In genomic region chr11:64870176-64870892, GRCh38 we compare ENCODE assay signal across 1 cellular context.
TF ChIP-seq lines count a peak whose summit lies in the region.

No MANE protein-coding gene starts in this region.

TF ChIP-seq in K562, 482 proteins besides CTCF, POLR2A, EP300 and RAD21 (continued from another document):
- TF ChIP-seq ZNF41 (CRISPR knock-in tag; conservative IDR thresholded peaks at IDR 0.05) (no peak), ZNF551 (CRISPR knock-in tag; IDR thresholded peaks at IDR 0.05) (no peak), KLF1 (tag; IDR thresholded peaks at IDR 0.05) (no peak), FOXK2 (conservative IDR thresholded peaks at IDR 0.05 in 1 of 2, IDR thresholded peaks at IDR 0.05 in 1 of 2; ENCODE audit: low read depth in 2 of 2) (no peak), MLLT1 (IDR thresholded peaks at IDR 0.05) (no peak), PURB (CRISPR knock-in tag; IDR thresholded peaks at IDR 0.05; ENCODE audit: low read depth) (no peak), ZEB2 (IDR thresholded peaks at IDR 0.05) (no peak), TFAM (CRISPR knock-in tag; conservative IDR thresholded peaks at IDR 0.05) (no peak), SMAD4 (CRISPR knock-in tag; conservative IDR thresholded peaks at IDR 0.05) (no peak), STAT5A (IDR thresholded peaks at IDR 0.05; ENCODE audit: borderline replicate concordance, low read length) (no peak), ARHGAP35 (IDR thresholded peaks at IDR 0.05; ENCODE audit: partially characterized antibody) (no peak), ZNF592 (IDR thresholded peaks at IDR 0.05) (peak; percentile 68; the same call in 1 of the 2 replicates), CEBPB (tag; IDR thresholded peaks at IDR 0.05) (peak; percentile 44), HMG20B (CRISPR knock-in tag; IDR thresholded peaks at IDR 0.05) (no peak), SNRNP70 (optimal IDR thresholded peaks at IDR 0.05; ENCODE audit: low read depth, low read length) (no peak), PHTF2 (CRISPR knock-in tag; IDR thresholded peaks at IDR 0.05) (no peak), GATA2 (CRISPR knock-in tag; IDR thresholded peaks at IDR 0.05) (peak; percentile 87), ZZZ3 (IDR thresholded peaks at IDR 0.05) (no peak)
- TF ChIP-seq, protein P1, sequence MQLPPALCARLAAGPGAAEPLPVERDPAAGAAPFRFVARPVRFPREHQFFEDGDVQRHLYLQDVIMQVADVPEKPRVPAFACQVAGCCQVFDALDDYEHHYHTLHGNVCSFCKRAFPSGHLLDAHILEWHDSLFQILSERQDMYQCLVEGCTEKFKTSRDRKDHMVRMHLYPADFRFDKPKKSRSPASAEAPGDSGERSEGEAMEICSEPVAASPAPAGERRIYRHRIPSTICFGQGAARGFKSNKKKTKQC (CRISPR knock-in tag; IDR thresholded peaks at IDR 0.05) = no peak
- TF ChIP-seq, protein P2, sequence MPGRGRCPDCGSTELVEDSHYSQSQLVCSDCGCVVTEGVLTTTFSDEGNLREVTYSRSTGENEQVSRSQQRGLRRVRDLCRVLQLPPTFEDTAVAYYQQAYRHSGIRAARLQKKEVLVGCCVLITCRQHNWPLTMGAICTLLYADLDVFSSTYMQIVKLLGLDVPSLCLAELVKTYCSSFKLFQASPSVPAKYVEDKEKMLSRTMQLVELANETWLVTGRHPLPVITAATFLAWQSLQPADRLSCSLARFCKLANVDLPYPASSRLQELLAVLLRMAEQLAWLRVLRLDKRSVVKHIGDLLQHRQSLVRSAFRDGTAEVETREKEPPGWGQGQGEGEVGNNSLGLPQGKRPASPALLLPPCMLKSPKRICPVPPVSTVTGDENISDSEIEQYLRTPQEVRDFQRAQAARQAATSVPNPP (IDR thresholded peaks at IDR 0.05; ENCODE audit: borderline replicate concordance, insufficient read depth, insufficient read length) = no peak
- TF ChIP-seq, protein P3, sequence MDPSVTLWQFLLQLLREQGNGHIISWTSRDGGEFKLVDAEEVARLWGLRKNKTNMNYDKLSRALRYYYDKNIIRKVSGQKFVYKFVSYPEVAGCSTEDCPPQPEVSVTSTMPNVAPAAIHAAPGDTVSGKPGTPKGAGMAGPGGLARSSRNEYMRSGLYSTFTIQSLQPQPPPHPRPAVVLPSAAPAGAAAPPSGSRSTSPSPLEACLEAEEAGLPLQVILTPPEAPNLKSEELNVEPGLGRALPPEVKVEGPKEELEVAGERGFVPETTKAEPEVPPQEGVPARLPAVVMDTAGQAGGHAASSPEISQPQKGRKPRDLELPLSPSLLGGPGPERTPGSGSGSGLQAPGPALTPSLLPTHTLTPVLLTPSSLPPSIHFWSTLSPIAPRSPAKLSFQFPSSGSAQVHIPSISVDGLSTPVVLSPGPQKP (CRISPR knock-in tag; IDR thresholded peaks at IDR 0.05) = no peak
